1 cellular context compared by ENCODE assay signal in the genomic region with DNA sequence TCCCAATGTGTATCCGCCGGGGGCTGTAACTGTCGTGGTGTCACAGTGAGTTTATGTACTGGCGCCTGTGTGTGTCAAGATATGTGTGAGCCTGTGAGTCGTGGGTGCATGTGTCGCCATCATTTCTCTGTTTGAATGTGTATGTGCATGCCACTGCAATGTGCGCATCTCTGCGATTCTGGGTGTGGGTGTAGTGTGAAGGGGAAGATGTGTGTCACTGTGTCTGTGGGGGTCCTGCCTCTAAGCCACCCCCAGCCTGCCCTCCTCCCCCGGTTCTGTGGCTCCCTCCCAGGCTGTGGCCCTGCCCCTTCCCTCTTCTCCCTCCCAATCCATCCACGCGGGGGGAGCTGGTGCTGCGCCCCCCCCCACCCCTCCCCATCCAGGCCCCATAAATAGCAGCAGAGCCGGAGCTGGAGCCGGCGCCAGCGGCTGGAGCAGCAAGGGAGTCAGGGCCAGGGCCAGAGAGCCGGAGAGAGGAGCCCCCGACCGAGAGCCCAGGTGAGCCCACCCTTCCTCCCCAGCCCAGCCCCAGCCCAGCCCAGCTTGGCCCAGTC.
TF ChIP-seq lines count a peak whose summit lies in the region.

TSS of gene CPNE6 (plus strand) at position 419 of the 554 bp plus-strand sequence. CDS start 1,375 bp downstream, outside the sequence.

TF ChIP-seq in H1, 55 proteins besides CTCF, POLR2A, EP300 and RAD21 (continued from another document):
- TF ChIP-seq RFX5 (IDR thresholded peaks at IDR 0.05; ENCODE audit: borderline replicate concordance, low read depth, low read length) (no peak), EGR1 (IDR thresholded peaks at IDR 0.05; ENCODE audit: borderline replicate concordance, low read depth, low read length) (no peak), CBX8 (IDR thresholded peaks at IDR 0.05; ENCODE audit: borderline replicate concordance, low read depth, low read length) (no peak), TAF1 (IDR thresholded peaks at IDR 0.05; ENCODE audit: low read depth, low read length) (no peak), KDM4A (IDR thresholded peaks at IDR 0.05; ENCODE audit: low read depth, low read length, severe bottlenecking) (no peak), CHD2 (IDR thresholded peaks at IDR 0.05; ENCODE audit: low read length) (no peak), NRF1 (IDR thresholded peaks at IDR 0.05; ENCODE audit: low read depth, low read length) (no peak), ZNF274 (IDR thresholded peaks at IDR 0.05; ENCODE audit: borderline replicate concordance, extremely low read depth, low read length) (no peak), MAX (IDR thresholded peaks at IDR 0.05) (no peak), TAF7 (optimal IDR thresholded peaks at IDR 0.05; ENCODE audit: borderline replicate concordance, low read depth, low read length) (no peak)
